Comparison of ENCODE assay signal across 8 cellular contexts in the genomic region with DNA sequence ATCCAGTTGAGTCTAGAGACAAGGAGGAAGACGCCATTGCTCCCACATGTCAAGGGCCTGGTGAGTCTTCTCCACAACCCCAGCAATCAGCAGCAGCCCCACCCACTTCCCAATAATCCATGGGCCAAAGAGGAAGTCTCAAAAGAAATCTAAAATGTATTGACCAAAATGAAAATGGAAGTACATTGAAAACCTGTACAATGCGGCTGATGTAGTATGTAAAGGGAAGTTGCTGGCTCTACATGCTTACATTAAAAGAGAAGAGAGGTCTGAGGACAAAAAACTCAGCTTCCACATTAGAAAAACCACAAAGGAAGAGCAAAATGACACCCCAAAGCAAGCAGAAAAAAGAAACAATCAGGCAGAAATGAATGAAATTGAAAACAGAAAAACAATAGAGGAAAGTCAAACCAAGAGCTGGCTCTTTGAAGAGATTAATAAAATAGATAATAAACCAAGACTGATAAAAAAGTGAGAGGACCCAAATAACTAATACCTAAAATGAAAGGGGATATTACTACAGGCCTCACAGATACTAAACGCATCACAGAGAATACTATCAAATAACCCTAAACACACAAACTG.
DNase-seq lines count a peak whose midpoint lies in the region; ATAC-seq and TF ChIP-seq lines count a peak whose summit lies in the region.
"Had no signal": no experiment of that assay in that cellular context is flagged by ENCODE, and none has a peak within 500 bp of the region (broad histone marks: within the 10 kb centered on the region; RNA-seq: fewer than 3 reads in every experiment).

No MANE protein-coding gene starts in this region.

- no peak overlapping the region for H3K27ac ChIP-seq in naive thymus-derived CD4-positive, alpha-beta T cell (ENCODE audit: low read depth, low read length)
- H3K27ac ChIP-seq: VCaP had no signal

- no peak for TF ChIP-seq CTCF in type B pancreatic cell (conservative IDR thresholded peaks at IDR 0.05)

- peaks cover 4% of the 10 kb centered on the region for H3K27me3 Mint-ChIP-seq in activated CD4-positive, alpha-beta memory T cell treated with anti-CD3 and anti-CD28 coated beads, Interleukin-2, amount 10 ng/mL, durations not matched to agents 7 days and 5 days
- no peaks in the 10 kb centered on the region for H3K27me3 Mint-ChIP-seq in naive thymus-derived CD4-positive, alpha-beta T cell
- H3K27me3 Mint-ChIP-seq in type B pancreatic cell: no peaks in the 10 kb centered on the region

- peaks cover 13 to 19% of the 10 kb centered on the region in 2 donors for H3K4me1 ChIP-seq in naive thymus-derived CD4-positive, alpha-beta T cell (ENCODE audit: control insufficient read depth in 2 of 2, insufficient read depth in 2 of 2, low read length in 2 of 2)

- intact Hi-C loops in naive thymus-derived CD4-positive, alpha-beta T cell (cut with micrococcal nuclease): no loop called here

- peak overlapping the region; percentile 34 for H3K4me3 Mint-ChIP-seq in activated CD4-positive, alpha-beta memory T cell treated with anti-CD3 and anti-CD28 coated beads, Interleukin-2, amount 10 ng/mL, durations not matched to agents 7 days and 5 days
- H3K4me3 Mint-ChIP-seq in naive thymus-derived CD4-positive, alpha-beta T cell: peak overlapping the region in 9 of 10 donors; percentile 45 to 75 (median 69)
- no peak overlapping the region for H3K4me3 Mint-ChIP-seq in type B pancreatic cell

- no peaks in the 10 kb centered on the region for H3K27me3 ChIP-seq in naive thymus-derived CD4-positive, alpha-beta T cell (ENCODE audit: control insufficient read depth in 2 of 2, insufficient read depth in 2 of 2, low read length in 2 of 2)

- peak; percentile 84 for ATAC-seq in naive thymus-derived CD4-positive, alpha-beta T cell

- H3K4me1 Mint-ChIP-seq in activated CD4-positive, alpha-beta memory T cell treated with anti-CD3 and anti-CD28 coated beads, Interleukin-2, amount 10 ng/mL, durations not matched to agents 7 days and 5 days: peaks cover 23% of the 10 kb centered on the region
- peaks cover 19 to 36% (median 28%) of the 10 kb centered on the region in 7 donors for H3K4me1 Mint-ChIP-seq in naive thymus-derived CD4-positive, alpha-beta T cell
- H3K4me1 Mint-ChIP-seq in type B pancreatic cell (ENCODE audit: unreplicated experiment): no peaks in the 10 kb centered on the region

- H3K36me3 Mint-ChIP-seq in activated CD4-positive, alpha-beta memory T cell treated with anti-CD3 and anti-CD28 coated beads, Interleukin-2, amount 10 ng/mL, durations not matched to agents 7 days and 5 days (ENCODE audit: low read depth): peaks cover 8% of the 10 kb centered on the region
- H3K36me3 Mint-ChIP-seq in naive thymus-derived CD4-positive, alpha-beta T cell: peaks cover 0 to 6% (median 0%) of the 10 kb centered on the region in 5 donors
- peaks cover 3% of the 10 kb centered on the region for H3K36me3 Mint-ChIP-seq in type B pancreatic cell

- no peaks in the 10 kb centered on the region for H3K36me3 ChIP-seq in naive thymus-derived CD4-positive, alpha-beta T cell (ENCODE audit: control insufficient read depth in 2 of 3, insufficient read depth in 3 of 3, low read length in 3 of 3)

- DNase-seq in GF-D8 (lab: John Stamatoyannopoulos, UW) (peak; percentile 9), KG1 (lab: John Stamatoyannopoulos, UW) (peak; percentile 49), type B pancreatic cell (ENCODE audit: extremely low spot score, unreplicated experiment) (no peak)
- no peak for DNase-seq in activated CD4-positive, alpha-beta memory T cell treated with anti-CD3 and anti-CD28 coated beads, Interleukin-2, amount 10 ng/mL, durations not matched to agents 7 days and 5 days
- DNase-seq in naive thymus-derived CD4-positive, alpha-beta T cell: peak in 6 of 9 donors; percentile 28 to 64 (median 49)
- no peak for DNase-seq in activated effector memory CD4-positive, alpha-beta T cell treated with Interleukin-2 at 50 U/mL for 16 hours
- no peak for DNase-seq in stimulated activated CD4-positive, alpha-beta T cell treated with anti-CD3 and anti-CD28 coated beads, Interleukin-4, amount 100 ng/mL, for 24 hours

- CTCF ChIA-PET in activated CD4-positive, alpha-beta memory T cell treated with anti-CD3 and anti-CD28 coated beads, Interleukin-2, amount 10 ng/mL, durations not matched to agents 7 days and 5 days (lab: Charles Lee): no interaction called here
- CTCF ChIA-PET in naive thymus-derived CD4-positive, alpha-beta T cell (lab: Charles Lee): interaction anchor here (1.0 kb wide), 1 partner anchor 222 kb away, joined by 3 read pairs; no protein-coding TSS in a partner anchor

- H3K4me3 ChIP-seq in naive thymus-derived CD4-positive, alpha-beta T cell (ENCODE audit: low read length): peak overlapping the region; percentile 29

- H3K27ac Mint-ChIP-seq in activated CD4-positive, alpha-beta memory T cell treated with anti-CD3 and anti-CD28 coated beads, Interleukin-2, amount 10 ng/mL, durations not matched to agents 7 days and 5 days: peak overlapping the region; percentile 62
- H3K27ac Mint-ChIP-seq in naive thymus-derived CD4-positive, alpha-beta T cell: peak overlapping the region; percentile 23 to 88 (median 49)
- no peak overlapping the region for H3K27ac Mint-ChIP-seq in type B pancreatic cell

- POLR2A ChIA-PET in activated CD4-positive, alpha-beta memory T cell treated with anti-CD3 and anti-CD28 coated beads, Interleukin-2, amount 10 ng/mL, durations not matched to agents 7 days and 5 days (lab: Charles Lee): interaction anchor here (0.7 to 1.0 kb wide), 3 partner anchors 32 to 75 kb away, joined by 3 read pairs; no protein-coding TSS in a partner anchor
- POLR2A ChIA-PET in naive thymus-derived CD4-positive, alpha-beta T cell (lab: Charles Lee): interaction anchor here (1.1 kb wide), 1 partner anchor 72 kb away, joined by 3 read pairs; no protein-coding TSS in a partner anchor

- no peaks in the 10 kb centered on the region for H3K9me3 ChIP-seq in naive thymus-derived CD4-positive, alpha-beta T cell (ENCODE audit: control insufficient read depth in 2 of 3, low read length in 3 of 3)

- H3K9me3 Mint-ChIP-seq in activated CD4-positive, alpha-beta memory T cell treated with anti-CD3 and anti-CD28 coated beads, Interleukin-2, amount 10 ng/mL, durations not matched to agents 7 days and 5 days: no peaks in the 10 kb centered on the region
- H3K9me3 Mint-ChIP-seq in naive thymus-derived CD4-positive, alpha-beta T cell: no peaks in the 10 kb centered on the region
- no peaks in the 10 kb centered on the region for H3K9me3 Mint-ChIP-seq in type B pancreatic cell

Comparison
In these comparisons a context has a peak if more than half of its experiments do, and no peak if none do; other contexts are left out.
1. DNase-seq: peak in GF-D8 (single experiment), KG1 (single experiment) and naive thymus-derived CD4-positive, alpha-beta T cell (6 of 9); none in activated CD4-positive, alpha-beta memory T cell treated with anti-CD3 and anti-CD28 coated beads, Interleukin-2, amount 10 ng/mL, durations not matched to agents 7 days and 5 days (single experiment), activated effector memory CD4-positive, alpha-beta T cell treated with Interleukin-2 at 50 U/mL for 16 hours (single experiment), type B pancreatic cell (single experiment) and stimulated activated CD4-positive, alpha-beta T cell treated with anti-CD3 and anti-CD28 coated beads, Interleukin-4, amount 100 ng/mL, for 24 hours (single experiment).